In the genomic region with DNA sequence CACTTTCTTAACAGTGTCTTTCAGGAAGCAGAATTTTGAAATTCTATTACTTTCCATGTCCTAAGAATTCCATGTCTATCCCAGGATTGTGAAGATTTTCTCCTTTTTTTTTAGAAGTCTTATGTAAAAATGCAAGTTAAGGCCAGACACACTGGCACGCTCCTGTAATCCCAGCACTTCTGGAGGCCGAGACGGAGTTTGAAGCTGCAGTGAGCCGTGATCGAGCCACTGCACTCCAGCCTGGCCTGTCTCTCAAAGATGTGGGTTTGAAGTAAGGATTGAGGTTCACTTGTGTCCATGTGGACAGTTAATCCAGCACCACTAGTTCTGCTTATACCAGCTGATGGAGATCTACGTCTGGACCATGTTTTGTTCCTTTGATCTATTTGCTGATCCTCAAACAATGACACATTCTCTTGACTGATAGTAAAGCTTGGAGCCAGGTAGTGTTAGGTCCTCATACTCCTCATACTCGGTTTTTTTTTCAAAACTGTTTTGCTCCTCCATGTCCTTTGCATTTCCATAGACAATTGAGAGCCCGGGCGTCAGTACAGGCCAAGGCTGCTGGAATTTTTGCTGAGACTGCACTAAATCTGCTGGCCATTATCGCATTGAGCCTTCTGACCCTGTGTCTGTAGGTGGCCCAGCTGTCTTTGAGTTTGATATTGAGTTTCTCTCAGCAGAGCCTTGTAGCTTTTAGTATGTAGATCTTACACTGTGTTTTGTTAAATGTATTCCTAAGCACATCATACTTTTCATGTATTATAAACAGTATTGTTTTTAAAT, we compare ENCODE assay signal across 12 cellular contexts. TPM values are rescaled to one million over a fixed set of nuclear protein-coding genes. Genes with fewer than 3 reads are reported as not detected.
"Had no signal": no experiment of that assay in that cellular context is flagged by ENCODE, and none has a peak within 500 bp of the region (broad histone marks: within the 10 kb centered on the region; RNA-seq: fewer than 3 reads in every experiment).

No MANE protein-coding gene starts in this region.

- DNase-seq: activated CD4-positive, alpha-beta T cell treated with anti-CD3 and anti-CD28 coated beads, Interleukin-2, amount 10 ng/mL, durations not matched to agents 24 days and 14 days; activated CD8-positive, alpha-beta memory T cell treated with anti-CD3 and anti-CD28 coated beads, Interleukin-2, amount 50 U/mL, for 4 hours; activated CD8-positive, alpha-beta T cell treated with anti-CD3 and anti-CD28 coated beads, Interleukin-2, amount 10 ng/mL, durations not matched to agents 7 days and 5 days; activated naive CD4-positive, alpha-beta T cell; activated naive CD8-positive, alpha-beta T cell treated with anti-CD3 and anti-CD28 coated beads, Interleukin-2, amount 10 ng/mL, durations not matched to agents 7 days and 5 days; islet precursor cell; left lung; mammary epithelial cell; mucosa of descending colon; naive thymus-derived CD8-positive, alpha-beta T cell had no signal

- H3K4me3 Mint-ChIP-seq: activated CD4-positive, alpha-beta T cell treated with anti-CD3 and anti-CD28 coated beads, Interleukin-2, amount 10 ng/mL, durations not matched to agents 24 days and 14 days; activated CD8-positive, alpha-beta T cell treated with anti-CD3 and anti-CD28 coated beads, Interleukin-2, amount 10 ng/mL, durations not matched to agents 7 days and 5 days; activated naive CD8-positive, alpha-beta T cell treated with anti-CD3 and anti-CD28 coated beads, Interleukin-2, amount 10 ng/mL, durations not matched to agents 7 days and 5 days; naive thymus-derived CD8-positive, alpha-beta T cell had no signal

- H3K27ac Mint-ChIP-seq: activated CD4-positive, alpha-beta T cell treated with anti-CD3 and anti-CD28 coated beads, Interleukin-2, amount 10 ng/mL, durations not matched to agents 24 days and 14 days; activated CD8-positive, alpha-beta T cell treated with anti-CD3 and anti-CD28 coated beads, Interleukin-2, amount 10 ng/mL, durations not matched to agents 7 days and 5 days; activated naive CD8-positive, alpha-beta T cell treated with anti-CD3 and anti-CD28 coated beads, Interleukin-2, amount 10 ng/mL, durations not matched to agents 7 days and 5 days had no signal

- ATAC-seq: activated CD8-positive, alpha-beta T cell treated with anti-CD3 and anti-CD28 coated beads, Interleukin-2, amount 10 ng/mL, durations not matched to agents 7 days and 5 days; esophagus mucosa; left lung; mucosa of descending colon; naive thymus-derived CD8-positive, alpha-beta T cell had no signal

- H3K9me3 Mint-ChIP-seq: activated CD4-positive, alpha-beta T cell treated with anti-CD3 and anti-CD28 coated beads, Interleukin-2, amount 10 ng/mL, durations not matched to agents 24 days and 14 days had no signal

- H3K4me1 Mint-ChIP-seq: activated CD4-positive, alpha-beta T cell treated with anti-CD3 and anti-CD28 coated beads, Interleukin-2, amount 10 ng/mL, durations not matched to agents 24 days and 14 days had no signal

- H3K27me3 Mint-ChIP-seq: activated CD4-positive, alpha-beta T cell treated with anti-CD3 and anti-CD28 coated beads, Interleukin-2, amount 10 ng/mL, durations not matched to agents 24 days and 14 days; activated naive CD8-positive, alpha-beta T cell treated with anti-CD3 and anti-CD28 coated beads, Interleukin-2, amount 10 ng/mL, durations not matched to agents 7 days and 5 days; naive thymus-derived CD8-positive, alpha-beta T cell had no signal

- H3K9me3 ChIP-seq: left lung, mucosa of descending colon had no signal

RNA-seq across cellular contexts. Expression of gene CACNA1B, which starts 53.4 kb away (rescaled TPM):
- total RNA-seq: activated CD4-positive, alpha-beta T cell treated with anti-CD3 and anti-CD28 coated beads, Interleukin-2, amount 10 ng/mL, durations not matched to agents 24 days and 14 days; activated CD8-positive, alpha-beta T cell treated with anti-CD3 and anti-CD28 coated beads, Interleukin-2, amount 10 ng/mL, durations not matched to agents 7 days and 5 days; activated naive CD8-positive, alpha-beta T cell treated with anti-CD3 and anti-CD28 coated beads, Interleukin-2, amount 10 ng/mL, durations not matched to agents 7 days and 5 days; ascending aorta; esophagus mucosa; naive thymus-derived CD8-positive, alpha-beta T cell had no signal
